Comparison of ENCODE assay signal across 12 cellular contexts in the genomic region with DNA sequence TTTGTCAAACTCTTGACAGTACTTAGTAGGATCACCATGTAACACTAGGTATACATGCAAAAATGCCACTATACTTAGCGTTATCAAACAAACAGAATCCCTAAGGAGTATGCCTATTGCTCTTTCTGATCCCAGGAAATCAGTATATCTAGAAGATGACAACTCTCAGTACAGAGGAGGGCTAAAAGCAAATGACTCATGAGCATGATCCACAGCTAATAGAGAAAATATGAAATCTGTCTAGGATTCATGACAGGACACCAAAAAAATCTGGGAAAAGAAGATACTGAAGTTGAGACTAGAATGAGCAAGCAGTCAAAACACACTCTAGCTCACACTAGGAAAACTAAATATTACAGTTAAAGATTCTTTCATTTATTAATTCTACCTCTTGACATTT.
A peak's percentile ranks its signal among the peaks of the same experiment; 100 is the strongest.
DNase-seq lines count a peak whose midpoint lies in the region; ATAC-seq, FAIRE-seq and TF ChIP-seq lines count a peak whose summit lies in the region.
"Had no signal": no experiment of that assay in that cellular context is flagged by ENCODE, and none has a peak within 500 bp of the region (broad histone marks: within the 10 kb centered on the region; RNA-seq: fewer than 3 reads in every experiment).

No MANE protein-coding gene starts in this region.

- no peaks in the 10 kb centered on the region for H3K9me3 Mint-ChIP-seq in CD4-positive, alpha-beta T cell
- no peaks in the 10 kb centered on the region for H3K9me3 Mint-ChIP-seq in stimulated activated memory B cell treated with anti-CD40 and anti-IgM and Interleukin-4, amounts not matched to agents 10 μg/mL and 1 μg/mL and 100 μg/mL, for 72 hours
- no peaks in the 10 kb centered on the region for H3K9me3 Mint-ChIP-seq in neural progenitor cell

- H3K36me3 Mint-ChIP-seq in CD4-positive, alpha-beta T cell (ENCODE audit: low read depth), result peaks cover 61% of the 10 kb centered on the region
- peaks cover 55% of the 10 kb centered on the region for H3K36me3 Mint-ChIP-seq in stimulated activated memory B cell treated with anti-CD40 and anti-IgM and Interleukin-4, amounts not matched to agents 10 μg/mL and 1 μg/mL and 100 μg/mL, for 72 hours
- H3K36me3 Mint-ChIP-seq in neural progenitor cell, result peaks cover 9% of the 10 kb centered on the region

- no peak overlapping the region for H3K4me2 ChIP-seq in neural progenitor cell

- no peak overlapping the region for H3K27ac ChIP-seq in CD4-positive, alpha-beta T cell (ENCODE audit: low read depth, low read length)
- no peak overlapping the region for H3K27ac ChIP-seq in neural progenitor cell
- H3K27ac ChIP-seq: pancreas had no signal

- no peak overlapping the region for H3K9ac ChIP-seq in neural progenitor cell

- H3K27me3 Mint-ChIP-seq in CD4-positive, alpha-beta T cell, result no peaks in the 10 kb centered on the region
- H3K27me3 Mint-ChIP-seq in stimulated activated memory B cell treated with anti-CD40 and anti-IgM and Interleukin-4, amounts not matched to agents 10 μg/mL and 1 μg/mL and 100 μg/mL, for 72 hours, result no peaks in the 10 kb centered on the region
- H3K27me3 Mint-ChIP-seq in neural progenitor cell (ENCODE audit: insufficient read depth, low read depth), result no peaks in the 10 kb centered on the region

- CTCF ChIA-PET in CD4-positive, alpha-beta T cell (lab: Charles Lee), result interaction anchor here (0.6 to 1.9 kb wide), 4 partner anchors 13 to 258 kb away, joined by 3 to 6 read pairs (median 4); no protein-coding TSS in a partner anchor

- TF ChIP-seq CTCF in CD4-positive, alpha-beta T cell (IDR thresholded peaks at IDR 0.05), result no peak
- TF ChIP-seq CTCF in neural progenitor cell (IDR thresholded peaks at IDR 0.05), result no peak

- no peaks in the 10 kb centered on the region for H3K79me2 ChIP-seq in neural progenitor cell (ENCODE audit: low read depth)

- POLR2A ChIA-PET in CD4-positive, alpha-beta T cell (lab: Charles Lee), result interaction anchor here (0.9 to 5.2 kb wide), 4 partner anchors 9 to 22 kb away, joined by 5 to 61 read pairs (median 9); no protein-coding TSS in a partner anchor

- no peaks in the 10 kb centered on the region for H3K4me1 ChIP-seq in neural progenitor cell
- H3K4me1 ChIP-seq: pancreas had no signal

- intact Hi-C loops in CD4-positive, alpha-beta T cell (cut with DNase I, micrococcal nuclease), result loop anchor here (2.0 to 10.0 kb wide), 3 partner anchors 13 to 91 kb away; a partner anchor contains a TSS

- H3F3A ChIP-seq in neural progenitor cell (ENCODE audit: low read depth), result no peaks in the 10 kb centered on the region

- ATAC-seq in CD4-positive, alpha-beta T cell (ENCODE audit: poor library complexity), result no peak
- no peak for ATAC-seq in GM21526 (IDR thresholded peaks at IDR 0.05; ENCODE audit: low FRiP score, unreplicated experiment)
- ATAC-seq in GM21825 (IDR thresholded peaks at IDR 0.05; ENCODE audit: unreplicated experiment), result no peak
- ATAC-seq in stimulated activated memory B cell treated with anti-CD40 and anti-IgM and Interleukin-4, amounts not matched to agents 10 μg/mL and 1 μg/mL and 100 μg/mL, for 72 hours, result no peak
- ATAC-seq: pancreas had no signal

- H3K9me3 ChIP-seq in CD4-positive, alpha-beta T cell (ENCODE audit: control insufficient read depth, low read length), result no peaks in the 10 kb centered on the region
- H3K9me3 ChIP-seq in neural progenitor cell (ENCODE audit: low read depth), result no peaks in the 10 kb centered on the region
- H3K9me3 ChIP-seq: pancreas had no signal

- H3K4me3 ChIP-seq in neural progenitor cell, result no peak overlapping the region
- H3K4me3 ChIP-seq: pancreas had no signal

- no peaks in the 10 kb centered on the region for H4K20me1 ChIP-seq in neural progenitor cell (ENCODE audit: low read depth)

- no peak for DNase-seq in CD4-positive, alpha-beta T cell
- peak; percentile 37 for DNase-seq in HTR-8/SVneo (ENCODE audit: insufficient read length, low spot score)
- DNase-seq in amniotic epithelial cell (ENCODE audit: low read depth), result peak; percentile 82
- peak; percentile 33 for DNase-seq in kidney glomerular epithelial cell (lab: John Stamatoyannopoulos, UW)
- DNase-seq in neural progenitor cell (ENCODE audit: low spot score), result no peak
- DNase-seq: activated CD8-positive, alpha-beta memory T cell treated with anti-CD3 and anti-CD28 coated beads, Interleukin-2, amount 50 U/mL, for 48 hours; pancreas; stimulated activated naive CD4-positive, alpha-beta T cell had no signal

- peak overlapping the region; percentile 94 for H3K4me3 Mint-ChIP-seq in CD4-positive, alpha-beta T cell
- H3K4me3 Mint-ChIP-seq in stimulated activated memory B cell treated with anti-CD40 and anti-IgM and Interleukin-4, amounts not matched to agents 10 μg/mL and 1 μg/mL and 100 μg/mL, for 72 hours, result no peak overlapping the region
- no peak overlapping the region for H3K4me3 Mint-ChIP-seq in neural progenitor cell

- no peak for FAIRE-seq in HTR-8/SVneo (lab: Jason Lieb, UNC)
- FAIRE-seq: D721Med had no signal

- peak overlapping the region; percentile 87 for H3K27ac Mint-ChIP-seq in CD4-positive, alpha-beta T cell
- H3K27ac Mint-ChIP-seq in stimulated activated memory B cell treated with anti-CD40 and anti-IgM and Interleukin-4, amounts not matched to agents 10 μg/mL and 1 μg/mL and 100 μg/mL, for 72 hours, result no peak overlapping the region
- H3K27ac Mint-ChIP-seq in neural progenitor cell, result no peak overlapping the region

- no peaks in the 10 kb centered on the region for H3K27me3 ChIP-seq in CD4-positive, alpha-beta T cell (ENCODE audit: control insufficient read depth, insufficient read depth, low read length)
- H3K27me3 ChIP-seq in neural progenitor cell, result no peaks in the 10 kb centered on the region
- H3K27me3 ChIP-seq: pancreas had no signal

- peaks cover 74% of the 10 kb centered on the region for H3K4me1 Mint-ChIP-seq in CD4-positive, alpha-beta T cell (ENCODE audit: low read depth)
- H3K4me1 Mint-ChIP-seq in stimulated activated memory B cell treated with anti-CD40 and anti-IgM and Interleukin-4, amounts not matched to agents 10 μg/mL and 1 μg/mL and 100 μg/mL, for 72 hours, result peaks cover 11% of the 10 kb centered on the region
- peaks cover 2% of the 10 kb centered on the region for H3K4me1 Mint-ChIP-seq in neural progenitor cell

- H3K36me3 ChIP-seq in neural progenitor cell, result peaks cover 4% of the 10 kb centered on the region
- H3K36me3 ChIP-seq: pancreas had no signal

- H2AFZ ChIP-seq in neural progenitor cell (replicated peaks), result no peak overlapping the region

Comparison
In these comparisons a context has a peak if more than half of its experiments do, and no peak if none do; other contexts are left out.
1. DNase-seq: peak in HTR-8/SVneo (single experiment), amniotic epithelial cell (single experiment) and kidney glomerular epithelial cell (single experiment); none in CD4-positive, alpha-beta T cell (0 of 10) and neural progenitor cell (single experiment).